ENCODE assay signal across 11 cellular contexts in genomic region chr4:36325499-36325898, GRCh38. TPM values are rescaled to one million over a fixed set of nuclear protein-coding genes. Genes with fewer than 3 reads are reported as not detected.
DNase-seq lines count a peak whose midpoint lies in the region; ATAC-seq and FAIRE-seq lines count a peak whose summit lies in the region.
"Had no signal": no experiment of that assay in that cellular context is flagged by ENCODE, and none has a peak within 500 bp of the region (broad histone marks: within the 10 kb centered on the region; RNA-seq: fewer than 3 reads in every experiment).

No MANE protein-coding gene starts in this region.

- H3K4me3 ChIP-seq in mesenchymal stem cell (ENCODE audit: insufficient read depth in 1 of 2, low read depth in 1 of 2, low read length in 2 of 2): no peak overlapping the region

- H3K27me3 Mint-ChIP-seq in T-helper 2 cell treated with Interferon-gamma antibody and Interleukin-4, amounts not matched to agents 5 μg/mL and 100 μg/mL, for 36 hours (ENCODE audit: low read depth): no peaks in the 10 kb centered on the region

- H2AFZ ChIP-seq in mesenchymal stem cell (ENCODE audit: low read depth, low read length): no peak overlapping the region

- H2BK12ac ChIP-seq in mesenchymal stem cell (ENCODE audit: low read length in 2 of 2): no peak overlapping the region

- DNase-seq in CD1c-positive myeloid dendritic cell (ENCODE audit: extremely low spot score): peak; percentile 85
- no peak for DNase-seq in GM19239 (ENCODE audit: insufficient read length, low spot score)
- peak; percentile 25 for DNase-seq in T-helper 2 cell treated with Interferon-gamma antibody and Interleukin-4, amounts not matched to agents 5 μg/mL and 100 μg/mL, for 36 hours (ENCODE audit: low spot score)
- DNase-seq in mesenchymal stem cell: no peak
- no peak for DNase-seq in amygdala (lab: John Stamatoyannopoulos, UW)
- no peak for DNase-seq in stimulated activated CD4-positive, alpha-beta T cell treated with anti-CD3 and anti-CD28 coated beads, Interleukin-12 subunit alpha, Interleukin-12 subunit beta, amount 100 ng/mL, for 4 hours
- DNase-seq in RCC 7860 (ENCODE audit: low spot score): no peak
- DNase-seq: DMS 273 treated with DMSO at 0.1 percent for 48 hours, KG1 had no signal

- 44% methylated on average over 1 of the region's 1 CpG for WGBS in mesenchymal stem cell

- ATAC-seq in HG03025 (IDR thresholded peaks at IDR 0.05; ENCODE audit: low FRiP score, unreplicated experiment): peak; percentile 81

- no peak overlapping the region for H3K23ac ChIP-seq in mesenchymal stem cell (ENCODE audit: low read length in 2 of 2)

- H2BK5ac ChIP-seq in mesenchymal stem cell (ENCODE audit: low read depth, low read length, poor library complexity, severe bottlenecking): no peak overlapping the region

- no peak overlapping the region for H3K27ac ChIP-seq in mesenchymal stem cell (ENCODE audit: low read length, poor library complexity, severe bottlenecking)

- H3K4me2 ChIP-seq in mesenchymal stem cell (ENCODE audit: low read length, poor library complexity, severe bottlenecking): no peak overlapping the region

- no peaks in the 10 kb centered on the region for H3K4me1 ChIP-seq in mesenchymal stem cell (ENCODE audit: control insufficient read depth, insufficient read depth, low read depth, low read length)

- no peak overlapping the region for H2BK15ac ChIP-seq in mesenchymal stem cell (ENCODE audit: low read depth, poor library complexity, severe bottlenecking)

- no peak overlapping the region for H3K14ac ChIP-seq in mesenchymal stem cell (ENCODE audit: low read length in 2 of 2)

- no peaks in the 10 kb centered on the region for H3K9me3 Mint-ChIP-seq in T-helper 2 cell treated with Interferon-gamma antibody and Interleukin-4, amounts not matched to agents 5 μg/mL and 100 μg/mL, for 36 hours
- H3K9me3 Mint-ChIP-seq: nephron had no signal

- H3K27ac Mint-ChIP-seq in T-helper 2 cell treated with Interferon-gamma antibody and Interleukin-4, amounts not matched to agents 5 μg/mL and 100 μg/mL, for 36 hours: peak overlapping the region; percentile 21
- H3K27ac Mint-ChIP-seq: nephron had no signal

- H3K36me3 ChIP-seq in mesenchymal stem cell (ENCODE audit: control insufficient read depth in 1 of 2, insufficient read depth in 2 of 2, low read depth in 1 of 2, low read length in 2 of 2): no peaks in the 10 kb centered on the region

- no peak overlapping the region for H2BK120ac ChIP-seq in mesenchymal stem cell (ENCODE audit: low read depth, low read length)

- H3K79me1 ChIP-seq in mesenchymal stem cell (replicated peaks; ENCODE audit: low read length, poor library complexity, severe bottlenecking): no peaks in the 10 kb centered on the region

- peak overlapping the region; percentile 13 for H3K4me3 Mint-ChIP-seq in T-helper 2 cell treated with Interferon-gamma antibody and Interleukin-4, amounts not matched to agents 5 μg/mL and 100 μg/mL, for 36 hours
- H3K4me3 Mint-ChIP-seq: nephron had no signal

- H3K18ac ChIP-seq in mesenchymal stem cell (ENCODE audit: low read depth in 1 of 2, low read length in 2 of 2): no peak overlapping the region

- FAIRE-seq in GM19239 (lab: Jason Lieb, UNC): peak; percentile 91
- FAIRE-seq in RCC 7860 (lab: Jason Lieb, UNC): no peak

- H3K36me3 Mint-ChIP-seq in T-helper 2 cell treated with Interferon-gamma antibody and Interleukin-4, amounts not matched to agents 5 μg/mL and 100 μg/mL, for 36 hours (ENCODE audit: low read depth): no peaks in the 10 kb centered on the region

- no peak overlapping the region for H3K9ac ChIP-seq in mesenchymal stem cell (ENCODE audit: low read length)

- H3K27me3 ChIP-seq in mesenchymal stem cell (ENCODE audit: control insufficient read depth in 1 of 2, insufficient read depth in 1 of 2, low read length in 2 of 2): no peaks in the 10 kb centered on the region

- no peak overlapping the region for H4K91ac ChIP-seq in mesenchymal stem cell (ENCODE audit: low read length)

- H3K4ac ChIP-seq in mesenchymal stem cell (ENCODE audit: low read depth in 1 of 2, low read length in 2 of 2): no peak overlapping the region

- H3K4me1 Mint-ChIP-seq in T-helper 2 cell treated with Interferon-gamma antibody and Interleukin-4, amounts not matched to agents 5 μg/mL and 100 μg/mL, for 36 hours (ENCODE audit: low read depth): peaks cover 50% of the 10 kb centered on the region
- H3K4me1 Mint-ChIP-seq: nephron had no signal

- no peak overlapping the region for H2AK5ac ChIP-seq in mesenchymal stem cell (ENCODE audit: low read length, severe bottlenecking)

- H3K9me3 ChIP-seq in mesenchymal stem cell (ENCODE audit: control insufficient read depth, low read length): no peaks in the 10 kb centered on the region

- H4K8ac ChIP-seq in mesenchymal stem cell (ENCODE audit: low read length): no peak overlapping the region

RNA-seq across cellular contexts. Expression of gene DTHD1, which starts 44.1 kb away (rescaled TPM):
- polyA plus RNA-seq in mesenchymal stem cell (2013, experiment 1 of 2): not detected
- not detected for polyA plus RNA-seq in mesenchymal stem cell (2013, experiment 2 of 2)

Comparison
In these comparisons a context has a peak if more than half of its experiments do, and no peak if none do; other contexts are left out.
1. DNase-seq: peak in CD1c-positive myeloid dendritic cell (single experiment) and T-helper 2 cell treated with Interferon-gamma antibody and Interleukin-4, amounts not matched to agents 5 μg/mL and 100 μg/mL, for 36 hours (single experiment); none in GM19239 (single experiment), mesenchymal stem cell (single experiment), amygdala (0 of 56), stimulated activated CD4-positive, alpha-beta T cell treated with anti-CD3 and anti-CD28 coated beads, Interleukin-12 subunit alpha, Interleukin-12 subunit beta, amount 100 ng/mL, for 4 hours (single experiment) and RCC 7860 (single experiment).